26 cellular contexts compared by ENCODE assay signal in genomic region chr3:152629363-152630122, GRCh38.
"Had no signal": no experiment of that assay in that cellular context is flagged by ENCODE, and none has a peak within 500 bp of the region (broad histone marks: within the 10 kb centered on the region; RNA-seq: fewer than 3 reads in every experiment).

No MANE protein-coding gene starts in this region.

- H3K9me3 ChIP-seq: colonic mucosa, esophagus squamous epithelium, gastroesophageal sphincter, lower lobe of right lung, mucosa of descending colon had no signal

- FAIRE-seq: endometrium, kidney had no signal

- H3K36me3 ChIP-seq: colonic mucosa, esophagus squamous epithelium, gastroesophageal sphincter, heart left ventricle, left ventricle myocardium inferior, lower lobe of right lung had no signal

- H3K27ac ChIP-seq: colonic mucosa, epithelial cell of prostate, esophagus squamous epithelium, gastroesophageal sphincter, heart left ventricle, hepatocyte, left ventricle myocardium inferior, lower lobe of right lung had no signal

- H3K4me1 ChIP-seq: colonic mucosa, gastroesophageal sphincter, heart left ventricle, left ventricle myocardium inferior, lower lobe of right lung had no signal

- H3K27me3 ChIP-seq: colonic mucosa, esophagus squamous epithelium, gastroesophageal sphincter, heart left ventricle, hepatocyte had no signal

- DNase-seq: colonic mucosa; cortex of kidney; effector CD8-positive, alpha-beta T cell; effector memory CD8-positive, alpha-beta T cell; endodermal cell; erythroblast; esophagus squamous epithelium; foreskin fibroblast; foreskin melanocyte; heart left ventricle; hypothalamus; immature natural killer cell; islet precursor cell; kidney; kidney glomerular epithelial cell; left colon; left ventricle myocardium inferior; lower lobe of right lung; mesenchymal stem cell; mucosa of descending colon; naive B cell; naive thymus-derived CD8-positive, alpha-beta T cell had no signal

- H3K4me3 ChIP-seq: colonic mucosa, esophagus squamous epithelium, gastroesophageal sphincter, heart left ventricle, hepatocyte, left ventricle myocardium inferior, lower lobe of right lung, mucosa of descending colon had no signal
